1 cellular context compared by ENCODE assay signal in genomic region chr22:50729391-50730012, GRCh38.
TF ChIP-seq lines count a peak whose summit lies in the region.

No MANE protein-coding gene starts in this region.

TF ChIP-seq in GM23338, 12 proteins besides CTCF, POLR2A, EP300 and RAD21 (continued from another document):
- TF ChIP-seq ZNF462 (CRISPR knock-in tag; IDR thresholded peaks at IDR 0.05) (no peak), ETS1 (IDR thresholded peaks at IDR 0.05) (no peak)
